Comparison of ENCODE assay signal across 22 cellular contexts in the genomic region with DNA sequence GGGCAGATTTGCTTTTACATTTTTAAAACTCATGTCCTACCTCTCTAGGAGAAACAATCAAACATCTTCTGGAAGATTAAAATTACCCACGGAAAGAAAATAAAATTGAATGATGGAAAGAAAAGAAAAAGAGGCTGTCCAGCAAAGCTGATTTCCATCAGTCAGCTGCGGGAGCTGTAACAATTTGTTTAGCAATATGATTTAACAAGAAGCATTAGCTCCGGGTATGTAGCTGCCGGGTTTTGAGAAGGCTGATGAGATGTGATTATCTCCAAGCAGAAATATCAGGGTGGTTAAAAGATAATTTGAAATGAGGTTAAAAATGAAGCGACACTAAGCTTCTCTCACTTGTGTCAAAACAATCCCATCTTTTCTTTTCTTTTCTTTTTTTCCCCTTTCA.
"Had no signal": no experiment of that assay in that cellular context is flagged by ENCODE, and none has a peak within 500 bp of the region (broad histone marks: within the 10 kb centered on the region; RNA-seq: fewer than 3 reads in every experiment).

No MANE protein-coding gene starts in this region.

- H3K4me1 ChIP-seq: colonic mucosa, gastrocnemius medialis, left lung, psoas muscle, upper lobe of right lung, uterus had no signal

- DNase-seq: colonic mucosa; effector CD8-positive, alpha-beta T cell; endodermal cell; foreskin fibroblast; gastrocnemius medialis; kidney; left lung; naive thymus-derived CD8-positive, alpha-beta T cell; occipital lobe; ovary; posterior cingulate gyrus; psoas muscle; right cardiac atrium; spleen; stimulated activated naive B cell treated with anti-CD40 and anti-IgM and Interleukin-4, amounts not matched to agents 10 μg/mL and 1 μg/mL and 100 μg/mL, for 72 hours; transverse colon; upper lobe of right lung; uterus had no signal

- ATAC-seq: esophagus mucosa; gastrocnemius medialis; left lung; naive thymus-derived CD8-positive, alpha-beta T cell; psoas muscle; right cardiac atrium; stimulated activated naive B cell treated with anti-CD40 and anti-IgM and Interleukin-4, amounts not matched to agents 10 μg/mL and 1 μg/mL and 100 μg/mL, for 72 hours; upper lobe of right lung had no signal

- H3K27ac ChIP-seq: colonic mucosa, epithelial cell of prostate, gastrocnemius medialis, left lung, ovary, psoas muscle, skin epidermis, spleen, thoracic aorta, transverse colon, upper lobe of right lung, uterus had no signal

- H3K4me3 ChIP-seq: colonic mucosa, gastrocnemius medialis, left lung, ovary, psoas muscle, skin epidermis, spleen, thoracic aorta, transverse colon, upper lobe of right lung, uterus had no signal

- H3K9me3 ChIP-seq: colonic mucosa, gastrocnemius medialis, left lung, ovary, psoas muscle, spleen, thoracic aorta, transverse colon, upper lobe of right lung, uterus had no signal

- H3K27me3 ChIP-seq: colonic mucosa, ovary, upper lobe of right lung, uterus had no signal

- H3K36me3 ChIP-seq: colonic mucosa, gastrocnemius medialis, left lung, ovary, spleen, thoracic aorta, transverse colon, upper lobe of right lung, uterus had no signal
